Comparison of ENCODE assay signal across 24 cellular contexts in genomic region chr10:10722422-10722821, GRCh38.
"Had no signal": no experiment of that assay in that cellular context is flagged by ENCODE, and none has a peak within 500 bp of the region (broad histone marks: within the 10 kb centered on the region; RNA-seq: fewer than 3 reads in every experiment).

No MANE protein-coding gene starts in this region.

- FAIRE-seq: endothelial cell of umbilical vein, keratinocyte had no signal

- H3K27ac ChIP-seq: esophagus muscularis mucosa, gastrocnemius medialis, neutrophil, parathyroid adenoma, right lobe of liver, thyroid gland, vagina had no signal

- H3K36me3 ChIP-seq: esophagus muscularis mucosa, gastrocnemius medialis, neutrophil, right lobe of liver, thyroid gland, vagina had no signal

- H3K9me3 ChIP-seq: esophagus muscularis mucosa, gastrocnemius medialis, mucosa of descending colon, neutrophil, right lobe of liver, thyroid gland, vagina had no signal

- ATAC-seq: gastrocnemius medialis; mucosa of descending colon; natural killer cell treated with Interleukin-12 subunit alpha and Interleukin-12 subunit beta and Interleukin-15 and Interleukin-18, amount 100 ng/mL, for 72 hours; right lobe of liver; stimulated activated naive CD8-positive, alpha-beta T cell treated with anti-CD3 and anti-CD28 coated beads, Interleukin-15, amount 100 ng/mL, for 72 hours had no signal

- H3K4me1 ChIP-seq: esophagus muscularis mucosa, gastrocnemius medialis, parathyroid adenoma, right lobe of liver, thyroid gland, vagina had no signal

- DNase-seq: effector CD8-positive, alpha-beta T cell; endodermal cell; gastrocnemius medialis; head of caudate nucleus; mesenchymal stem cell; mucosa of descending colon; naive B cell; right lobe of liver; stimulated activated CD4-positive, alpha-beta T cell treated with anti-CD3 and anti-CD28 coated beads, Interleukin-12 subunit alpha, Interleukin-12 subunit beta, amount 100 ng/mL, for 4 hours; stimulated activated CD4-positive, alpha-beta T cell treated with anti-CD3 and anti-CD28 coated beads, Interleukin-1b, Interleukin-23, amount 100 ng/mL, for 48 hours; stimulated activated CD4-positive, alpha-beta T cell treated with anti-CD3 and anti-CD28 coated beads, Interleukin-4, amount 100 ng/mL, for 1 hour; stimulated activated CD8-positive, alpha-beta memory T cell treated with anti-CD3 and anti-CD28 coated beads, Interleukin-4, amount 100 ng/mL, for 48 hours; stimulated activated naive CD4-positive, alpha-beta T cell; stimulated activated naive CD8-positive, alpha-beta T cell treated with anti-CD3 and anti-CD28 coated beads, Interleukin-15, amount 100 ng/mL, for 72 hours; thyroid gland; trophoblast cell had no signal

- H3K4me3 ChIP-seq: esophagus muscularis mucosa, gastrocnemius medialis, mucosa of descending colon, right lobe of liver, smooth muscle cell, thyroid gland, vagina had no signal

- H3K27me3 ChIP-seq: esophagus muscularis mucosa, gastrocnemius medialis, neutrophil, right lobe of liver, thyroid gland, vagina had no signal
